ENCODE assay signal across 10 cellular contexts in genomic region chr4:122666527-122667245, GRCh38. TPM values are rescaled to one million over a fixed set of nuclear protein-coding genes. Genes with fewer than 3 reads are reported as not detected.
A peak's percentile ranks its signal among the peaks of the same experiment; 100 is the strongest.
DNase-seq lines count a peak whose midpoint lies in the region; ATAC-seq, FAIRE-seq and TF ChIP-seq lines count a peak whose summit lies in the region.
"Had no signal": no experiment of that assay in that cellular context is flagged by ENCODE, and none has a peak within 500 bp of the region (broad histone marks: within the 10 kb centered on the region; RNA-seq: fewer than 3 reads in every experiment).

No MANE protein-coding gene starts in this region.

- H3K9me3 ChIP-seq in K562 (replicated peaks; ENCODE audit: control insufficient read depth, insufficient read depth, low read depth, low read length), result no peaks in the 10 kb centered on the region
- H3K9me3 ChIP-seq: ovary had no signal

- intact Hi-C loops in K562 (cut with micrococcal nuclease), result loop anchor here (10.0 kb wide), 1 partner anchor 48 kb away; no protein-coding TSS in a partner anchor

- H3K27ac ChIP-seq in K562 (ENCODE audit: extremely low read depth, low read depth, low read length), result no peak overlapping the region
- H3K27ac ChIP-seq: ovary had no signal

- CTCF ChIA-PET in K562 (lab: Yijun Ruan, JAX; ENCODE audit: low intra/inter-chr PET ratio), result no interaction called here

- H2AFZ ChIP-seq in K562 (ENCODE audit: low read depth, low read length), result no peak overlapping the region

- no peak overlapping the region for H3K9ac ChIP-seq in K562 (ENCODE audit: insufficient read depth in 1 of 2, low read depth in 2 of 2, low read length in 2 of 2)

- TF ChIP-seq CTCF in AG10803 (conservative IDR thresholded peaks at IDR 0.05; ENCODE audit: low read length) (no peak), K562 (IDR thresholded peaks at IDR 0.05 in 2 of 3, conservative IDR thresholded peaks at IDR 0.05 in 1 of 3; ENCODE audit: insufficient read depth in 2 of 3, low read depth in 1 of 3, low read length in 3 of 3) (no peak)

- ATAC-seq in K562 (no peak), GM18502 (IDR thresholded peaks at IDR 0.05; ENCODE audit: poor library complexity, unreplicated experiment) (no peak), HG03039 (IDR thresholded peaks at IDR 0.05; ENCODE audit: unreplicated experiment) (no peak), GM19328 (IDR thresholded peaks at IDR 0.05; ENCODE audit: unreplicated experiment) (no peak)

- 21% methylated on average over 2 of the region's 2 CpGs for WGBS in K562 (ENCODE audit: insufficient coverage, low coverage, missing lambda C conversion rate)

- H3K79me2 ChIP-seq in K562 (ENCODE audit: control insufficient read depth, insufficient read depth, low read length), result no peaks in the 10 kb centered on the region

- no peak for FAIRE-seq in K562 (lab: Jason Lieb, UNC)

- no peak for TF ChIP-seq POLR2A in K562 (conservative IDR thresholded peaks at IDR 0.05)

- TF ChIP-seq RAD21 in Ishikawa (IDR thresholded peaks at IDR 0.05; ENCODE audit: low read depth) (no peak), K562 (CRISPR knock-in tag; conservative IDR thresholded peaks at IDR 0.05 in 1 of 2, IDR thresholded peaks at IDR 0.05 in 1 of 2) (no peak)

- BruUV-seq in K562 (replicated peaks; lab: Mats Ljungman, UMichigan), result no TSS peak

- POLR2A ChIA-PET in K562 (lab: Yijun Ruan, JAX), result no interaction called here

- H3K27me3 ChIP-seq in K562 (ENCODE audit: control insufficient read depth in 2 of 2, insufficient read depth in 2 of 2, low read length in 2 of 2), result no peaks in the 10 kb centered on the region
- H3K27me3 ChIP-seq: ovary had no signal

- peaks cover 0 to 12% of the 10 kb centered on the region in 2 experiments; a peak in 3 of 5 replicates for H3K4me1 ChIP-seq in K562 (replicated peaks in 1 of 2; ENCODE audit: control insufficient read depth in 2 of 2, insufficient read depth in 2 of 2, low read length in 2 of 2)

- no peak overlapping the region for H3K4me2 ChIP-seq in K562 (ENCODE audit: insufficient read depth, low read length)

- H3K36me3 ChIP-seq in K562 (ENCODE audit: control insufficient read depth, insufficient read depth, low read length), result no peaks in the 10 kb centered on the region
- H3K36me3 ChIP-seq: ovary had no signal

- TF ChIP-seq EP300 in Ishikawa (IDR thresholded peaks at IDR 0.05; ENCODE audit: borderline replicate concordance), result no peak
- TF ChIP-seq EP300 in K562 (IDR thresholded peaks at IDR 0.05; ENCODE audit: low read length), result no peak

- DNase-seq in AG10803 (ENCODE audit: low read depth), result peak; percentile 96
- no peak for DNase-seq in K562 (ENCODE audit: extremely low read depth in 1 of 4, low spot score in 3 of 4)
- peak; percentile 64 for DNase-seq in myocyte (ENCODE audit: low read depth)
- DNase-seq in GM19238 (ENCODE audit: insufficient read length, low spot score), result no peak
- DNase-seq: NCI-H2029, ovary had no signal

- in situ Hi-C loops in K562 (cut with MboI), result no loop called here

- H3K9me1 ChIP-seq in K562 (ENCODE audit: control insufficient read depth, insufficient read depth, low read length), result no peaks in the 10 kb centered on the region

- H4K20me1 ChIP-seq in K562 (replicated peaks; ENCODE audit: control insufficient read depth, insufficient read depth, low read length), result no peaks in the 10 kb centered on the region

- H3K4me3 ChIP-seq in AG10803 (ENCODE audit: low read length), result no peak overlapping the region
- no peak overlapping the region for H3K4me3 ChIP-seq in K562
- H3K4me3 ChIP-seq: ovary had no signal

TF ChIP-seq in Ishikawa, 13 proteins besides CTCF, POLR2A, EP300 and RAD21 (continues in another document):
- peak; percentile 40; the same call in 1 of the 2 replicates for TF ChIP-seq NFIC (IDR thresholded peaks at IDR 0.05)
- no peak for TF ChIP-seq YY1 (IDR thresholded peaks at IDR 0.05; ENCODE audit: low read depth)
- TF ChIP-seq TCF12 (IDR thresholded peaks at IDR 0.05; ENCODE audit: low read depth), result no peak
- TF ChIP-seq ZBTB7A (IDR thresholded peaks at IDR 0.05; ENCODE audit: low read depth), result no peak
- no peak for TF ChIP-seq REST (IDR thresholded peaks at IDR 0.05; ENCODE audit: low read depth)
- 0 out of 2 replicates have a peak, but pooled peaks have one; percentile 26 for TF ChIP-seq TEAD4 (IDR thresholded peaks at IDR 0.05)
- TF ChIP-seq FOXM1 (IDR thresholded peaks at IDR 0.05; ENCODE audit: borderline replicate concordance, low read depth), result no peak
- TF ChIP-seq EGR1 (IDR thresholded peaks at IDR 0.05), result no peak

TF ChIP-seq in K562, 482 proteins besides CTCF, POLR2A, EP300 and RAD21 (continues in another document):
- no peak for TF ChIP-seq SAFB (IDR thresholded peaks at IDR 0.05; ENCODE audit: borderline replicate concordance, low read depth, low read length)

RNA-seq across cellular contexts. Expression of gene IL21, which starts 45.8 kb away (rescaled TPM):
- not detected in 2 replicates for total RNA-seq in K562 (2011; cell fraction: chromatin; rRNA removed; ENCODE audit: low replicate concordance)
- not detected in 2 replicates for total RNA-seq in K562 (2011; cell fraction: nucleolus; rRNA removed)
- not detected in 2 replicates for total RNA-seq in K562 (2011; cell fraction: nucleoplasm; rRNA removed)
- total RNA-seq in K562 (2014; rRNA removed) (not detected in 2 replicates), K562 (2014; rRNA removed; fragmentation: Illumina TruSeq; extraction: Trizol) (0.06 TPM in 1 of 2 replicates, not detected in the other), K562 (2015; rRNA removed; fragmentation: Illumina TruSeq; extraction: Trizol) (not detected in 2 replicates), K562 (2021) (0.18 TPM in 1 of 2 replicates, not detected in the other), myocyte (not detected in 2 replicates)
- polyA plus RNA-seq in K562 (2011; rRNA removed) (0.03 TPM in 1 of 2 replicates, not detected in the other), K562 (2014; fragmentation: Illumina TruSeq; extraction: Trizol) (not detected in 2 replicates), K562 (2014; fragmentation: Nextera tagmentation; extraction: Ambion mirVana) (not detected), K562 (2014; rRNA removed) (not detected in 2 replicates)
- polyA plus RNA-seq in K562 (2011; cell fraction: cytosol; rRNA removed), result not detected in 2 replicates
- not detected in 2 replicates for polyA plus RNA-seq in K562 (2011; cell fraction: nucleus; rRNA removed)
- 0.04 TPM in 1 of 2 replicates, not detected in the other for polyA plus RNA-seq in K562 (2012)
- polyA minus RNA-seq in K562 (2011; rRNA and poly(A)+ RNA removed), result not detected in 2 replicates
- not detected in 2 replicates for polyA minus RNA-seq in K562 (2011; cell fraction: cytosol; rRNA and poly(A)+ RNA removed)
- polyA minus RNA-seq in K562 (2011; cell fraction: nucleus; rRNA and poly(A)+ RNA removed), result not detected in 2 replicates
- polyA plus RNA-seq in myocyte (2012), result not detected
- polyA plus RNA-seq: ovary had no signal

Comparison
In these comparisons a context has a peak if more than half of its experiments do, and no peak if none do; other contexts are left out.
1. DNase-seq: peak in AG10803 (single experiment) and myocyte (single experiment); none in K562 (0 of 4) and GM19238 (single experiment).